ENCODE assay signal across 22 cellular contexts in the genomic region with DNA sequence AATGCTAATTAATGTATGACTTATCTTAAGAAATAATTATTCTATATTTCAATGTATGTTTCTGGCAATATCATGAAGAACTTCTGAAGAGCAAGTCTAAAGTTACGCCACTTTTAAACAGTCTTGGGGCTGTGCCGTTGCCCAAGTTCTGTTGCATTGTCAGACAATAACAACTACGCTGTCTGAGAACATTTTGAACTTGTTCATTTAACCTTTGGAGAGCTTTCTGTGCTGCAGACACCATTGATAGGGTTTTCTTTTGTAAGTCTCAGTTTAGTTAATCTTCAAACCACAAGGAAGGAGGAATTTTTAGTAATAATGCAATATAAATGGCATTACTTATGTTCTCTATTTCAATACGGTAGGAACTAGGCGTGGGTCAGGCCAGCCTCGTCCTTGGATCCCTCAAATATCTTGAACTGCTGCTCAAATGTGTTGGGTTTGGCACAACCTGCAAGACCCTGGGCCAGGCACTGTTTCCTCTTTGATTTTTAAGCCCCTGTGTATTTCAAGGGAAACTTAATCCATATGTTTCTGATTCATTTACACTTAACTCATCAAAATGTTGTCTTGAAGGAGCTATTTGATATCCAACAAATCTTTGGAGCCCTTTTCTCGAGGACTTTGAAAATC.
"Had no signal": no experiment of that assay in that cellular context is flagged by ENCODE, and none has a peak within 500 bp of the region (broad histone marks: within the 10 kb centered on the region; RNA-seq: fewer than 3 reads in every experiment).

No MANE protein-coding gene starts in this region.

- H3K4me1 ChIP-seq: esophagus squamous epithelium, parathyroid adenoma, right lobe of liver, suprapubic skin, vagina had no signal

- H3K4me2 ChIP-seq: smooth muscle cell had no signal

- H3K9ac ChIP-seq: parathyroid adenoma had no signal

- H3K4me3 ChIP-seq: esophagus squamous epithelium, left lung, mucosa of descending colon, right lobe of liver, smooth muscle cell, suprapubic skin, thyroid gland, vagina had no signal

- H3K27ac ChIP-seq: esophagus squamous epithelium, parathyroid adenoma, right lobe of liver, suprapubic skin, thyroid gland, vagina had no signal

- ATAC-seq: effector memory CD8-positive, alpha-beta T cell; left cardiac atrium; left lung; mucosa of descending colon; naive thymus-derived CD8-positive, alpha-beta T cell; right lobe of liver; stimulated activated naive CD8-positive, alpha-beta T cell treated with anti-CD3 and anti-CD28 coated beads, Interleukin-15, amount 100 ng/mL, for 72 hours had no signal

- H2AFZ ChIP-seq: parathyroid adenoma had no signal

- H3K36me3 ChIP-seq: esophagus squamous epithelium, left lung, right lobe of liver, suprapubic skin, thyroid gland, vagina had no signal

- DNase-seq: cortex of kidney; effector memory CD8-positive, alpha-beta T cell; erythroblast; esophagus squamous epithelium; left cardiac atrium; left lung; mesenchymal stem cell; mucosa of descending colon; naive thymus-derived CD8-positive, alpha-beta T cell; right lobe of liver; stimulated activated CD4-positive, alpha-beta T cell treated with anti-CD3 and anti-CD28 coated beads, Interleukin-12 subunit alpha, Interleukin-12 subunit beta, amount 100 ng/mL, for 4 hours; stimulated activated CD4-positive, alpha-beta T cell treated with anti-CD3 and anti-CD28 coated beads, Interleukin-1b, Interleukin-23, amount 100 ng/mL, for 48 hours; stimulated activated CD4-positive, alpha-beta T cell treated with anti-CD3 and anti-CD28 coated beads, Interleukin-4, amount 100 ng/mL, for 1 hour; stimulated activated CD8-positive, alpha-beta memory T cell treated with anti-CD3 and anti-CD28 coated beads, Interleukin-4, amount 100 ng/mL, for 48 hours; stimulated activated naive CD4-positive, alpha-beta T cell; stimulated activated naive CD8-positive, alpha-beta T cell treated with anti-CD3 and anti-CD28 coated beads, Interleukin-15, amount 100 ng/mL, for 72 hours; thyroid gland; trophoblast cell had no signal

- H3K9me3 ChIP-seq: esophagus squamous epithelium, left lung, mucosa of descending colon, right lobe of liver, suprapubic skin, thyroid gland, vagina had no signal

- H3K79me2 ChIP-seq: parathyroid adenoma had no signal

- H3K27me3 ChIP-seq: esophagus squamous epithelium, left lung, right lobe of liver, suprapubic skin, thyroid gland, vagina had no signal
